In the genomic region with DNA sequence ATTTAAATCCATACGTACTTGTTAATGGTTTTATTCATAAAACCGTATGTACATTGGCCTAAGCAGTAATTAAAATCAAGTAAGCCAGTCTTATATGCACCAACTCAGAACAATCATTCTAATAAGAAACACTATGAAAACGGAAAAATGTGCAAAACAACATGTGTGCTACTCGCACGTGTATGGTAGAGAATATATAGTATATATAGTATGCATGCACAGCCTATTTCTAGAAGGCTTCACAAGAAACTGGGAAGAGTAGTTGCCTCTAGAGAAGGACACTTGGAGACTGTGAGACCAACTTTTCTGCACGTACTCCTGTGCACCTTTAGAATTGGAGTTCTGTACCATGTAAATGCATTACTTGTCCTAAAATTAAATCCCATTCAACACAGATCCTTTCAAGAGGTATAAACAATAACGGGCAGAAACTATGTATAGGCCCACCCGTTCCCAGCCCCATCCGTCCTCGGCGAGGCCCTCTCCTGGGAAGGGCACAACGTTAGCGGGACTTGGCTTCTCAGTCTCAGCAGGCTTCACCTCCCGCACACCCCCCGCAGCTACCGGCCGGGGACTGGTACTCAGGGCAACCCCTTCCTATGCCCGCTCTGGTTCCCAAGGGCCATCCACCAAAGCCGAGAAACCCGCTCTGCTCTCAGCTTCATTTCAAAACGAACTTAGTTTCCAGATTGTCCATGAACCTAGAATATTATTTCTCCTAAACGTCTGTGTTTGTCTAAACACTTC, we compare ENCODE assay signal across 9 cellular contexts. TPM values are rescaled to one million over a fixed set of nuclear protein-coding genes. Genes with fewer than 3 reads are reported as not detected.
DNase-seq lines count a peak whose midpoint lies in the region; ATAC-seq and TF ChIP-seq lines count a peak whose summit lies in the region.
"Had no signal": no experiment of that assay in that cellular context is flagged by ENCODE, and none has a peak within 500 bp of the region (broad histone marks: within the 10 kb centered on the region; RNA-seq: fewer than 3 reads in every experiment).

No MANE protein-coding gene starts in this region.

- POLR2A ChIA-PET in SK-N-SH (lab: Yijun Ruan, JAX) = no interaction called here

- WGBS in SK-N-SH (ENCODE audit: low lambda C conversion rate) = 88% methylated on average over 17 of the region's 22 CpGs
- WGBS in aorta, 2 donors = 75 to 76% methylated on average over 22 of the region's 22 CpGs

- intact Hi-C loops in aorta (cut with DNase I) = loop anchor here (2.0 to 10.0 kb wide), 3 partner anchors 133 to 167 kb away; partner anchors contain the start of gene HABP4 (in 2 of the 2)

- H3K27ac ChIP-seq in SK-N-SH (ENCODE audit: low read depth in 2 of 2, low read length in 1 of 2) (no peak overlapping the region), brain microvascular endothelial cell (no peak overlapping the region), aorta (ENCODE audit: low read depth in 1 of 2, low read length in 2 of 2) (peak overlapping the region in 1 of 2 donors; percentile 11)

- no peak overlapping the region for H3K9ac ChIP-seq in SK-N-SH

- TF ChIP-seq EP300 in SK-N-SH (IDR thresholded peaks at IDR 0.05; ENCODE audit: borderline replicate concordance in 1 of 2, low read depth in 1 of 2, low read length in 1 of 2) = no peak

- no peak overlapping the region for H3K27ac Mint-ChIP-seq in stimulated activated effector memory CD8-positive, alpha-beta T cell treated with anti-CD3 and anti-CD28 coated beads, Interleukin-12 subunit alpha, Interleukin-12 subunit beta, amount 100 ng/mL, for 72 hours

- peaks cover 61% of the 10 kb centered on the region for H3K79me2 ChIP-seq in SK-N-SH (ENCODE audit: insufficient read depth)

- H3K4me2 ChIP-seq in SK-N-SH = peak overlapping the region; percentile 100

- no peaks in the 10 kb centered on the region for H3K9me3 Mint-ChIP-seq in stimulated activated effector memory CD8-positive, alpha-beta T cell treated with anti-CD3 and anti-CD28 coated beads, Interleukin-12 subunit alpha, Interleukin-12 subunit beta, amount 100 ng/mL, for 72 hours

- H3K36me3 Mint-ChIP-seq in stimulated activated effector memory CD8-positive, alpha-beta T cell treated with anti-CD3 and anti-CD28 coated beads, Interleukin-12 subunit alpha, Interleukin-12 subunit beta, amount 100 ng/mL, for 72 hours = no peaks in the 10 kb centered on the region

- DNase-seq in SK-N-SH = no peak
- DNase-seq in brain microvascular endothelial cell = no peak
- no peak for DNase-seq in kidney epithelial cell (ENCODE audit: low read depth)
- no peak for DNase-seq in stimulated activated effector memory CD8-positive, alpha-beta T cell treated with anti-CD3 and anti-CD28 coated beads, Interleukin-12 subunit alpha, Interleukin-12 subunit beta, amount 100 ng/mL, for 72 hours (ENCODE audit: low spot score in 2 of 2)
- DNase-seq in aorta = no peak
- DNase-seq in NCI-H2171 treated with DMSO at 0.1 percent for 48 hours (lab: John Stamatoyannopoulos, UW) = no peak
- DNase-seq: SHP77 treated with DMSO at 0.1 percent for 48 hours had no signal

- in situ Hi-C loops in brain microvascular endothelial cell (cut with HindIII; ENCODE audit: low pct_ligation_motif_present, low sequenced_read_pairs) = no loop called here

- no peaks in the 10 kb centered on the region for H3K27me3 ChIP-seq in SK-N-SH (ENCODE audit: insufficient read depth)
- no peaks in the 10 kb centered on the region for H3K27me3 ChIP-seq in brain microvascular endothelial cell (replicated peaks)
- H3K27me3 ChIP-seq in kidney epithelial cell (ENCODE audit: control insufficient read depth, insufficient read depth, low read length) = no peaks in the 10 kb centered on the region
- no peaks in the 10 kb centered on the region for H3K27me3 ChIP-seq in aorta (ENCODE audit: control insufficient read depth in 1 of 2, insufficient read depth in 2 of 2, low read length in 1 of 2)

- peak overlapping the region; percentile 75 to 89 for H3K4me3 ChIP-seq in SK-N-SH (ENCODE audit: low read depth in 2 of 2, low read length in 1 of 2)
- peak overlapping the region; percentile 64 for H3K4me3 ChIP-seq in brain microvascular endothelial cell (ENCODE audit: low read depth, low read length)
- H3K4me3 ChIP-seq in kidney epithelial cell (ENCODE audit: low read depth, low read length) = peak overlapping the region; percentile 73
- H3K4me3 ChIP-seq in aorta (ENCODE audit: low read length in 2 of 2) = no peak overlapping the region

- no peaks in the 10 kb centered on the region for H3K9me2 ChIP-seq in SK-N-SH

- H3F3A ChIP-seq in SK-N-SH (replicated peaks; ENCODE audit: insufficient read depth) = peaks cover 23% of the 10 kb centered on the region

- H3K9me3 ChIP-seq in SK-N-SH (no peaks in the 10 kb centered on the region), aorta (ENCODE audit: control insufficient read depth, low read length) (no peaks in the 10 kb centered on the region)

- no peak for TF ChIP-seq CTCF in SK-N-SH (IDR thresholded peaks at IDR 0.05)
- TF ChIP-seq CTCF in brain microvascular endothelial cell (IDR thresholded peaks at IDR 0.05; ENCODE audit: low read depth, low read length, missing control alignments) = no peak
- no peak for TF ChIP-seq CTCF in kidney epithelial cell (IDR thresholded peaks at IDR 0.05; ENCODE audit: insufficient read depth, low read length, poor library complexity, severe bottlenecking)

- H3K36me3 ChIP-seq in SK-N-SH (replicated peaks in 1 of 2; ENCODE audit: control insufficient read depth in 1 of 2, insufficient read depth in 2 of 2, low read length in 1 of 2) (no peaks in the 10 kb centered on the region), brain microvascular endothelial cell (replicated peaks) (no peaks in the 10 kb centered on the region), kidney epithelial cell (ENCODE audit: control insufficient read depth, insufficient read depth, low read length) (no peaks in the 10 kb centered on the region), aorta (ENCODE audit: control insufficient read depth in 1 of 2, insufficient read depth in 2 of 2, low read length in 1 of 2) (no peaks in the 10 kb centered on the region)

- no peak for ATAC-seq in SK-N-SH treated with all-trans-retinoic acid at 6 μM for 48 hours
- no peak for ATAC-seq in stimulated activated effector memory CD8-positive, alpha-beta T cell treated with anti-CD3 and anti-CD28 coated beads, Interleukin-12 subunit alpha, Interleukin-12 subunit beta, amount 100 ng/mL, for 72 hours
- ATAC-seq in HG03571 (IDR thresholded peaks at IDR 0.05; ENCODE audit: unreplicated experiment) = no peak
- no peak for ATAC-seq in aorta (ENCODE audit: low FRiP score)

- CTCF ChIA-PET in SK-N-SH (lab: Yijun Ruan, JAX) = interaction anchor here (0.9 to 1.2 kb wide), 3 partner anchors 48 to 300 kb away, joined by 3 to 4 read pairs (median 3); no protein-coding TSS in a partner anchor

- H4K20me1 ChIP-seq in SK-N-SH (ENCODE audit: insufficient read depth) = peaks cover 10% of the 10 kb centered on the region

- peaks cover 5% of the 10 kb centered on the region for H3K4me1 Mint-ChIP-seq in stimulated activated effector memory CD8-positive, alpha-beta T cell treated with anti-CD3 and anti-CD28 coated beads, Interleukin-12 subunit alpha, Interleukin-12 subunit beta, amount 100 ng/mL, for 72 hours

- no peak for TF ChIP-seq RAD21 in SK-N-SH (IDR thresholded peaks at IDR 0.05; ENCODE audit: low read length)

- H2AFZ ChIP-seq in SK-N-SH (ENCODE audit: low read depth) = no peak overlapping the region

- H3K4me1 ChIP-seq in SK-N-SH (ENCODE audit: control insufficient read depth in 1 of 2, insufficient read depth in 2 of 2, low read depth in 1 of 2, low read length in 1 of 2) = peaks cover 7 to 15% of the 10 kb centered on the region in 2 experiments
- peaks cover 0 to 1% of the 10 kb centered on the region in 2 donors for H3K4me1 ChIP-seq in aorta (ENCODE audit: control insufficient read depth in 1 of 2, insufficient read depth in 2 of 2, low read length in 2 of 2)

- H3K4me3 Mint-ChIP-seq in stimulated activated effector memory CD8-positive, alpha-beta T cell treated with anti-CD3 and anti-CD28 coated beads, Interleukin-12 subunit alpha, Interleukin-12 subunit beta, amount 100 ng/mL, for 72 hours = peak overlapping the region; percentile 65

TF ChIP-seq in SK-N-SH treated with all-trans-retinoic acid at 6 μM for 48 hours, 23 proteins besides CTCF, POLR2A, EP300 and RAD21 (continues in another document):
- TF ChIP-seq PPARA (CRISPR knock-in tag; IDR thresholded peaks at IDR 0.05; ENCODE audit: borderline replicate concordance) = no peak
- no peak for TF ChIP-seq SNAI2 (CRISPR knock-in tag; IDR thresholded peaks at IDR 0.05)
- TF ChIP-seq PATZ1 (CRISPR knock-in tag; IDR thresholded peaks at IDR 0.05; ENCODE audit: borderline replicate concordance) = no peak
- TF ChIP-seq ZC3H10 (CRISPR knock-in tag; IDR thresholded peaks at IDR 0.05) = no peak

RNA-seq across cellular contexts. Expression of gene CDC14B, which starts 2.0 kb away (rescaled TPM):
- polyA plus RNA-seq in SK-N-SH (2012; rRNA removed) = 10.1 and 10.5 TPM in 2 replicates
- 13.8 and 15.5 TPM in 2 replicates for polyA plus RNA-seq in SK-N-SH (2012; cell fraction: cytosol; rRNA removed)
- 12.5 and 21.1 TPM in 2 replicates for polyA plus RNA-seq in SK-N-SH (2012; cell fraction: nucleus; rRNA removed)
- total RNA-seq in kidney epithelial cell = 14.2 and 25.5 TPM in 2 replicates
- 10 to 100 TPM; 27.9 to 37.9 TPM for total RNA-seq in aorta
- polyA plus RNA-seq in aorta = 10 to 100 TPM; 12.8 to 22.9 TPM

RNA-seq across cellular contexts. Expression of gene PRXL2C, which starts 37.5 kb away (rescaled TPM):
- polyA plus RNA-seq in SK-N-SH (2012; rRNA removed) = 8.4 and 8.7 TPM in 2 replicates
- 11.5 and 12.8 TPM in 2 replicates for polyA plus RNA-seq in SK-N-SH (2012; cell fraction: cytosol; rRNA removed)
- polyA plus RNA-seq in SK-N-SH (2012; cell fraction: nucleus; rRNA removed) = 2.4 and 3.7 TPM in 2 replicates
- total RNA-seq in kidney epithelial cell = 9.9 and 14.1 TPM in 2 replicates
- 10 to 100 TPM; 21.0 to 23.6 TPM for total RNA-seq in aorta
- polyA plus RNA-seq in aorta = 10 to 100 TPM; 10.6 to 16.2 TPM

Comparison
In these comparisons a context has a peak if more than half of its experiments do, and no peak if none do; other contexts are left out.
1. H3K4me3 ChIP-seq: peak in SK-N-SH (2 of 2), brain microvascular endothelial cell (single experiment) and kidney epithelial cell (single experiment); none in aorta (0 of 2).